ENCODE assay signal across 21 cellular contexts in the genomic region with DNA sequence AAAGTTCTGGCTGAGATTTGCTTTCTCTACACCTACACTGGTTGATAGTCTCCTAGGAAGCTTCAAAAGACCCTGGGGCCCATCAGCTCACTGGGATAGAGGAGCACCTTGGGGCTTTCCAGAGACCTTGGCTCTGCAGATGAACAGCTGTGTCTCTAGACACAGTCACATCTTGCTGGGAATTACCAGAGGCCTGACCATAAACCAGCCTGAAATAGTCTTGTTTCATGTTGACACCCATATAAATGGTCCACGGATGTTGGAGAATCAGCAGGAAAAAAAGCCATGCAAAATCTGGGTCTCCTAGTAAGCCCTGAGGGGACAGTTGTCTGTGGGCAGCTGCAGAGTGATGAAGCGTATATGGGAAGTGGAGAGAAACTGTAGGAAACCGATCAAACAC.
"Had no signal": no experiment of that assay in that cellular context is flagged by ENCODE, and none has a peak within 500 bp of the region (broad histone marks: within the 10 kb centered on the region; RNA-seq: fewer than 3 reads in every experiment).

No MANE protein-coding gene starts in this region.

- H3K4me1 ChIP-seq: esophagus squamous epithelium, foreskin keratinocyte, left ventricle myocardium inferior, lower lobe of right lung had no signal

- H3K36me3 ChIP-seq: esophagus squamous epithelium, left ventricle myocardium inferior, lower lobe of right lung had no signal

- H3K36me3 Mint-ChIP-seq: memory B cell; naive thymus-derived CD4-positive, alpha-beta T cell had no signal

- H3K4me3 ChIP-seq: esophagus squamous epithelium, hepatocyte, left ventricle myocardium inferior, lower lobe of right lung, skin epidermis had no signal

- H3K27me3 ChIP-seq: esophagus squamous epithelium, foreskin keratinocyte, hepatocyte had no signal

- H3K9me3 ChIP-seq: esophagus squamous epithelium, left ventricle myocardium inferior, lower lobe of right lung had no signal

- DNase-seq: effector memory CD8-positive, alpha-beta T cell; esophagus squamous epithelium; foreskin keratinocyte; head of caudate nucleus; kidney; left cardiac atrium; left ventricle myocardium inferior; lower lobe of right lung; midbrain; naive thymus-derived CD4-positive, alpha-beta T cell; nephron progenitor cell; stimulated activated CD4-positive, alpha-beta T cell treated with anti-CD3 and anti-CD28 coated beads, Interleukin-2, amount 100 ng/mL, for 24 hours; stimulated activated CD4-positive, alpha-beta T cell treated with anti-CD3 and anti-CD28 coated beads, Interleukin-4, amount 100 ng/mL, for 4 hours; stimulated activated naive CD4-positive, alpha-beta T cell treated with Interleukin-2 at 50 U/mL for 16 hours; trophoblast cell had no signal

- H3K27ac Mint-ChIP-seq: dendritic cell treated with granulocyte-macrophage colony-stimulating factor and Interleukin-4, amounts not matched to agents 40 ng/mL and 50 ng/mL, for 4 days; effector memory CD8-positive, alpha-beta T cell; memory B cell; naive thymus-derived CD4-positive, alpha-beta T cell; nephron progenitor cell had no signal

- ATAC-seq: effector memory CD8-positive, alpha-beta T cell; foreskin keratinocyte; left cardiac atrium; lower lobe of right lung; naive thymus-derived CD4-positive, alpha-beta T cell; sciatic nerve had no signal

- H3K27ac ChIP-seq: epithelial cell of prostate, esophagus squamous epithelium, foreskin keratinocyte, hepatocyte, left ventricle myocardium inferior, lower lobe of right lung, skin epidermis had no signal

- H3K4me2 ChIP-seq: hepatocyte had no signal

- H3K4me3 Mint-ChIP-seq: dendritic cell treated with granulocyte-macrophage colony-stimulating factor and Interleukin-4, amounts not matched to agents 40 ng/mL and 50 ng/mL, for 4 days; effector memory CD8-positive, alpha-beta T cell; memory B cell; naive thymus-derived CD4-positive, alpha-beta T cell; nephron progenitor cell had no signal

- H3K9me3 Mint-ChIP-seq: dendritic cell treated with granulocyte-macrophage colony-stimulating factor and Interleukin-4, amounts not matched to agents 40 ng/mL and 50 ng/mL, for 4 days; effector memory CD8-positive, alpha-beta T cell; memory B cell; nephron progenitor cell had no signal

- H3K4me1 Mint-ChIP-seq: memory B cell; naive thymus-derived CD4-positive, alpha-beta T cell; nephron progenitor cell had no signal

- H2AFZ ChIP-seq: hepatocyte had no signal
